19 cellular contexts compared by ENCODE assay signal in the genomic region with DNA sequence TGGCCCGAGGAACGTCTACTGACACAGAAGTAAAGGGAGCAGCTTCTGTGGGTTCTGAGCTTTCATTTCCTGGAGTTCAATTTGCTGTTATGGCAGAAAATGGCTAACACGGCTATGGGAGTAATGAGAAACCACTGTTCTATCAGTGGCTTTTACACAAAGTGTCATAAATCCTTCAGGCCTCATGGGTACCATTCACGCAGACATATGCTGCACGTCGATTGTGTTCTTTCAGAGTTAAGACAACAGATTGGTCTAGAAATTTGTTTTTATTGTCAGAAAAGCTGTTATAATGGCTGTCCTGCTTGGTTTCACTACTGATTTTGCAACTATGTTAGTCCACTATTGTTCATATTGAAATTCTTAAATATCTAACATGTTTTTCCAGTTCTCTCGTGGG.
"Had no signal": no experiment of that assay in that cellular context is flagged by ENCODE, and none has a peak within 500 bp of the region (broad histone marks: within the 10 kb centered on the region; RNA-seq: fewer than 3 reads in every experiment).

No MANE protein-coding gene starts in this region.

- FAIRE-seq: astrocyte had no signal

- H3K4me3 Mint-ChIP-seq: activated CD4-positive, alpha-beta T cell treated with anti-CD3 and anti-CD28 coated beads, Interleukin-2, amount 10 ng/mL, durations not matched to agents 24 days and 14 days; activated CD8-positive, alpha-beta memory T cell treated with anti-CD3 and anti-CD28 coated beads, Interleukin-2, amount 10 ng/mL, durations not matched to agents 7 days and 5 days; activated naive CD8-positive, alpha-beta T cell; activated T-cell treated with anti-CD3 and anti-CD28 coated beads, Interleukin-2, amount 50 U/mL, for 24 hours; brain; T-helper 17 cell; WTC11 had no signal

- H3K4me1 Mint-ChIP-seq: activated CD4-positive, alpha-beta T cell treated with anti-CD3 and anti-CD28 coated beads, Interleukin-2, amount 10 ng/mL, durations not matched to agents 24 days and 14 days; activated CD8-positive, alpha-beta memory T cell treated with anti-CD3 and anti-CD28 coated beads, Interleukin-2, amount 10 ng/mL, durations not matched to agents 7 days and 5 days had no signal

- ATAC-seq: activated CD8-positive, alpha-beta memory T cell treated with anti-CD3 and anti-CD28 coated beads, Interleukin-2, amount 10 ng/mL, durations not matched to agents 7 days and 5 days; T-helper 17 cell; WTC11 had no signal

- H3K27ac Mint-ChIP-seq: activated CD4-positive, alpha-beta T cell treated with anti-CD3 and anti-CD28 coated beads, Interleukin-2, amount 10 ng/mL, durations not matched to agents 24 days and 14 days; activated CD8-positive, alpha-beta memory T cell treated with anti-CD3 and anti-CD28 coated beads, Interleukin-2, amount 10 ng/mL, durations not matched to agents 7 days and 5 days; activated naive CD8-positive, alpha-beta T cell; activated T-cell treated with anti-CD3 and anti-CD28 coated beads, Interleukin-2, amount 50 U/mL, for 24 hours; brain; T-helper 17 cell; WTC11 had no signal

- H3K36me3 Mint-ChIP-seq: activated CD8-positive, alpha-beta memory T cell treated with anti-CD3 and anti-CD28 coated beads, Interleukin-2, amount 10 ng/mL, durations not matched to agents 7 days and 5 days; activated naive CD8-positive, alpha-beta T cell; brain; WTC11 had no signal

- DNase-seq: activated CD4-positive, alpha-beta T cell treated with anti-CD3 and anti-CD28 coated beads, Interleukin-2, amount 10 ng/mL, durations not matched to agents 24 days and 14 days; activated CD4-positive, alpha-beta T cell treated with anti-CD3 and anti-CD28 coated beads, Interleukin-2, amount 50 U/mL, for 48 hours; activated CD4-positive, CD25-positive, alpha-beta regulatory T cell treated with anti-CD3 and anti-CD28 coated beads, Interleukin-2, amount 50 U/mL, for 72 hours; activated CD8-positive, alpha-beta memory T cell treated with anti-CD3 and anti-CD28 coated beads, Interleukin-2, amount 10 ng/mL, durations not matched to agents 7 days and 5 days; activated effector memory CD4-positive, alpha-beta T cell treated with anti-CD3 and anti-CD28 coated beads, Interleukin-2, amount 50 U/mL, for 16 hours; activated naive CD4-positive, alpha-beta T cell treated with Interleukin-2 at 50 U/mL for 16 hours; activated T-cell treated with anti-CD3 and anti-CD28 coated beads, Interleukin-2, amount 50 U/mL, for 24 hours; amygdala; NCI-H1048; NCI-H1930; NCI-H2107; NCI-H510A treated with DMSO at 0.1 percent for 48 hours; SIG-M5; T-helper 17 cell; T-helper 9 cell had no signal

- H3K9me3 Mint-ChIP-seq: activated CD4-positive, alpha-beta T cell treated with anti-CD3 and anti-CD28 coated beads, Interleukin-2, amount 10 ng/mL, durations not matched to agents 24 days and 14 days; activated T-cell treated with anti-CD3 and anti-CD28 coated beads, Interleukin-2, amount 50 U/mL, for 24 hours; brain; WTC11 had no signal
